In the genomic region with DNA sequence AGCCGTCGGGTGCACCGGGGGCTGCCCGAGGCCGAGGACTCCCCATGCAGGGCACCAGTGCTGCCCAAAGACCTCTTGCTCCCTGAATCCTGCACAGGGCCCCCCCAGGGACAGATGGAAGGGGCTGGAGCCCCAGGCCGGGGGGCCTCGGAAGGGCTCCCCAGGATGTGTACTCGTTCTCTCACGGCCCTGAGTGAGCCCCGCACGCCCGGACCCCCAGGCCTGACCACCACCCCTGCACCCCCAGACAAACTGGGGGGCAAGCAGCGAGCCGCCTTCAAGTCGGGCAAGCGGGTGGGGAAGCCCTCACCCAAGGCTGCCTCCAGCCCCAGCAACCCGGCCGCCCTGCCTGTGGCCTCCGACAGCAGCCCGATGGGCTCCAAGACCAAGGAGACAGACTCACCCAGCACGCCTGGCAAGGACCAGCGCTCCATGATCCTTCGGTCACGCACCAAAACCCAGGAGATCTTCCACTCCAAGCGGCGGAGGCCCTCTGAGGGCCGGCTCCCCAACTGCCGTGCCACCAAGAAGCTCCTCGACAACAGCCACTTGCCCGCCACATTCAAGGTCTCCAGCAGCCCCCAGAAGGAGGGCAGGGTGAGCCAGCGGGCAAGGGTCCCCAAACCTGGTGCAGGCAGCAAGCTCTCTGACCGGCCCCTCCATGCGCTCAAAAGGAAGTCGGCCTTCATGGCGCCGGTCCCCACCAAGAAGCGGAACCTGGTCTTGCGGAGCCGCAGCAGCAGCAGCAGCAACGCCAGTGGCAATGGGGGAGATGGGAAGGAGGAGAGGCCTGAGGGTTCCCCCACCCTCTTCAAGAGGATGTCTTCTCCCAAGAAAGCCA, we compare ENCODE assay signal across 25 cellular contexts. TPM values are rescaled to one million over a fixed set of nuclear protein-coding genes. Genes with fewer than 3 reads are reported as not detected.
DNase-seq lines count a peak whose midpoint lies in the region; ATAC-seq, FAIRE-seq and TF ChIP-seq lines count a peak whose summit lies in the region.
"Had no signal": no experiment of that assay in that cellular context is flagged by ENCODE, and none has a peak within 500 bp of the region (broad histone marks: within the 10 kb centered on the region; RNA-seq: fewer than 3 reads in every experiment).

No MANE protein-coding gene starts in this region.

- in situ Hi-C loops in HepG2 (cut with HindIII; ENCODE audit: extremely low pct_ligation_motif_present, low pct_unique_long_range_greater_than_20kb): no loop called here

- H3K4me3 ChIP-seq in HepG2 (replicated peaks in 1 of 3; ENCODE audit: insufficient read depth in 1 of 3, low read depth in 2 of 3, low read length in 3 of 3): no peak overlapping the region
- no peak overlapping the region for H3K4me3 ChIP-seq in right lobe of liver
- H3K4me3 ChIP-seq in dorsolateral prefrontal cortex: no peak overlapping the region
- H3K4me3 ChIP-seq: A549, GM12878, GM23248 had no signal

- no peaks in the 10 kb centered on the region for H3K27me3 ChIP-seq in HepG2 (ENCODE audit: control insufficient read depth in 1 of 2, insufficient read depth in 2 of 2, low read length in 2 of 2)
- H3K27me3 ChIP-seq in right lobe of liver: no peaks in the 10 kb centered on the region
- no peaks in the 10 kb centered on the region for H3K27me3 ChIP-seq in dorsolateral prefrontal cortex
- H3K27me3 ChIP-seq: BE2C had no signal

- H3K9me3 Mint-ChIP-seq in WTC11 (no peaks in the 10 kb centered on the region), progenitor cell of endocrine pancreas (ENCODE audit: low read depth) (no peaks in the 10 kb centered on the region)
- H3K9me3 Mint-ChIP-seq: CD4-positive, CD25-positive, alpha-beta regulatory T cell; CD8-positive, alpha-beta T cell had no signal

- H2AFZ ChIP-seq in HepG2 (ENCODE audit: low read length): no peak overlapping the region
- H2AFZ ChIP-seq: GM23248 had no signal

- WGBS in HepG2 (ENCODE audit: low lambda C conversion rate): 98% methylated on average over 7 of the region's 40 CpGs
- WGBS in right lobe of liver (ENCODE audit: insufficient coverage, low coverage, low lambda C conversion rate, missing lambda C conversion rate): 87% methylated on average over 4 of the region's 40 CpGs

- 0 out of 2 replicates have a peak, but pooled peaks cover 3% of the 10 kb centered on the region for H4K20me1 ChIP-seq in HepG2 (ENCODE audit: insufficient read depth, low read length)

- CTCF ChIA-PET in HepG2 (lab: Yijun Ruan, JAX; ENCODE audit: low intra/inter-chr PET ratio, low total read pairs): no interaction called here
- CTCF ChIA-PET in WTC11 (lab: Charles Lee): interaction anchor here (0.8 to 1.6 kb wide), 2 partner anchors 14 to 16 kb away, joined by 3 to 4 read pairs; no protein-coding TSS in a partner anchor

- FAIRE-seq in HepG2 (lab: Jason Lieb, UNC): no peak
- FAIRE-seq: A549, D721Med, G401.6, GM12878, GM19239, H1 had no signal

- no peak for DNase-seq in HepG2 (ENCODE audit: low spot score)
- no peak for DNase-seq in right lobe of liver
- DNase-seq in WTC11 (ENCODE audit: low spot score): no peak
- no peak for DNase-seq in dorsolateral prefrontal cortex
- DNase-seq in progenitor cell of endocrine pancreas (ENCODE audit: low spot score, unreplicated experiment): no peak
- no peak for DNase-seq in GM10266 (ENCODE audit: extremely low spot score)
- no peak for DNase-seq in midbrain (lab: John Stamatoyannopoulos, UW)
- no peak for DNase-seq in DMS 273 treated with DMSO at 0.1 percent for 48 hours (lab: John Stamatoyannopoulos, UW)
- DNase-seq: 8988T; ACHN; AML-193; BE2C; Caco-2; CD4-positive, CD25-positive, alpha-beta regulatory T cell; CD8-positive, alpha-beta T cell; DND-41; GM23248; HCEC 1CT had no signal

- POLR2A ChIA-PET in HepG2 (lab: Yijun Ruan, JAX) (no interaction called here), WTC11 (lab: Charles Lee) (interaction anchor here (0.6 kb wide), 1 partner anchor 466 kb away, joined by 4 read pairs; no protein-coding TSS in a partner anchor)

- intact Hi-C loops in HepG2 (cut with micrococcal nuclease; ENCODE audit: unreplicated experiment) (no loop called here), right lobe of liver (cut with DNase I) (no loop called here), dorsolateral prefrontal cortex (cut with DNase I) (no loop called here)

- TF ChIP-seq EP300 in HepG2 (IDR thresholded peaks at IDR 0.05; ENCODE audit: low read depth in 2 of 2, low read length in 2 of 2) (no peak), HepG2 (CRISPR knock-in tag; IDR thresholded peaks at IDR 0.05; ENCODE audit: borderline replicate concordance) (no peak)

- peaks cover 27% of the 10 kb centered on the region for H3K27me3 Mint-ChIP-seq in WTC11 (ENCODE audit: low read depth)
- no peaks in the 10 kb centered on the region for H3K27me3 Mint-ChIP-seq in progenitor cell of endocrine pancreas
- H3K27me3 Mint-ChIP-seq: CD4-positive, CD25-positive, alpha-beta regulatory T cell had no signal

- ATAC-seq in HepG2 (no peak), right lobe of liver (no peak), WTC11 (no peak)
- ATAC-seq: A549; CD8-positive, alpha-beta T cell; GM12878 had no signal

- TF ChIP-seq POLR2A in HepG2 (IDR thresholded peaks at IDR 0.05; ENCODE audit: insufficient read depth in 1 of 2, low read depth in 2 of 2, low read length in 2 of 2) (no peak), right lobe of liver (IDR thresholded peaks at IDR 0.05) (no peak)

- H3K9me3 ChIP-seq in HepG2 (ENCODE audit: low read length) (no peaks in the 10 kb centered on the region), right lobe of liver (no peaks in the 10 kb centered on the region)
- H3K9me3 ChIP-seq: A549, BE2C, Caco-2 had no signal

- no peak for TF ChIP-seq RAD21 in HepG2 (CRISPR knock-in tag; IDR thresholded peaks at IDR 0.05)

- no peak overlapping the region for H3K27ac ChIP-seq in HepG2 (ENCODE audit: extremely low read length, insufficient read depth, low read length)
- no peak overlapping the region for H3K27ac ChIP-seq in right lobe of liver
- H3K27ac ChIP-seq in dorsolateral prefrontal cortex: peak overlapping the region in 32 of 59 donors; percentile 5 to 96 (median 45)
- H3K27ac ChIP-seq: A549, C4-2B, GM23248 had no signal

- H3K4me3 Mint-ChIP-seq in WTC11 (no peak overlapping the region), progenitor cell of endocrine pancreas (ENCODE audit: low read depth) (no peak overlapping the region)
- H3K4me3 Mint-ChIP-seq: CD4-positive, CD25-positive, alpha-beta regulatory T cell; CD8-positive, alpha-beta T cell had no signal

- H3K4me1 ChIP-seq in HepG2 (ENCODE audit: insufficient read depth, low read length): no peaks in the 10 kb centered on the region
- H3K4me1 ChIP-seq in right lobe of liver: no peaks in the 10 kb centered on the region
- H3K4me1 ChIP-seq: A549, Caco-2 had no signal

- TF ChIP-seq CTCF in HepG2 (CRISPR knock-in tag; IDR thresholded peaks at IDR 0.05): no peak
- TF ChIP-seq CTCF in right lobe of liver (IDR thresholded peaks at IDR 0.05): no peak
- no peak for TF ChIP-seq CTCF in WTC11 (IDR thresholded peaks at IDR 0.05)
- TF ChIP-seq CTCF in dorsolateral prefrontal cortex (IDR thresholded peaks at IDR 0.05 in 54 of 56, conservative IDR thresholded peaks at IDR 0.05 in 2 of 56; ENCODE audit: low read depth in 1 of 56, partially characterized antibody in 56 of 56): no peak
- no peak for TF ChIP-seq CTCF in progenitor cell of endocrine pancreas (IDR thresholded peaks at IDR 0.05; ENCODE audit: unreplicated experiment)
- TF ChIP-seq CTCF in GM10266 (IDR thresholded peaks at IDR 0.05; ENCODE audit: control insufficient read depth, insufficient read depth, low read depth, missing control alignments): no peak

- H3K4me1 Mint-ChIP-seq in WTC11 (peaks cover 36% of the 10 kb centered on the region), progenitor cell of endocrine pancreas (ENCODE audit: low read depth) (peaks cover 17% of the 10 kb centered on the region)

- peaks cover 28 to 42% of the 10 kb centered on the region in 2 experiments; a peak in 4 of 5 replicates for H3K36me3 ChIP-seq in HepG2 (replicated peaks in 1 of 2; ENCODE audit: control insufficient read depth in 1 of 2, insufficient read depth in 2 of 2, low read length in 2 of 2)
- H3K36me3 ChIP-seq in right lobe of liver: peaks cover 0 to 6% (median 2%) of the 10 kb centered on the region in 4 donors

- H3K9ac ChIP-seq in HepG2 (ENCODE audit: insufficient read depth, low read depth, low read length): no peak overlapping the region
- H3K9ac ChIP-seq: GM23248 had no signal

- no peak overlapping the region for H3K4me2 ChIP-seq in HepG2 (ENCODE audit: low read depth, low read length)
- H3K4me2 ChIP-seq: A549 had no signal

- no peaks in the 10 kb centered on the region for H3K79me2 ChIP-seq in HepG2 (ENCODE audit: insufficient read depth, low read length)

- BruUV-seq in HepG2 (replicated peaks; lab: Mats Ljungman, UMichigan): no TSS peak

- no peaks in the 10 kb centered on the region for H3K36me3 Mint-ChIP-seq in WTC11
- peaks cover 11% of the 10 kb centered on the region for H3K36me3 Mint-ChIP-seq in progenitor cell of endocrine pancreas (ENCODE audit: insufficient read depth)
- H3K36me3 Mint-ChIP-seq: CD4-positive, CD25-positive, alpha-beta regulatory T cell had no signal

- H3K27ac Mint-ChIP-seq in WTC11 (no peak overlapping the region), progenitor cell of endocrine pancreas (peak overlapping the region; percentile 56)
- H3K27ac Mint-ChIP-seq: CD4-positive, CD25-positive, alpha-beta regulatory T cell; CD8-positive, alpha-beta T cell had no signal

RNA-seq across cellular contexts. Expression of a gene that starts 40.6 kb away (rescaled TPM):
- total RNA-seq in HepG2 (2016; rRNA removed; fragmentation: Illumina TruSeq; extraction: Trizol) (12.6 and 34.3 TPM in 2 replicates), right lobe of liver (100 to 1,000 TPM in 4 of 6 experiments, 10 to 100 TPM in 2; 63.8 to 246 (median 173) TPM), WTC11 (2021) (72.3 to 93.7 TPM (median 76.7 TPM) in 3 replicates), dorsolateral prefrontal cortex (100 to 1,000 TPM in 84 of 120 experiments, 10 to 100 TPM in 36; 57.2 to 359 (median 120) TPM), progenitor cell of endocrine pancreas (85.0 and 98.9 TPM in 2 replicates)
- 17.8 and 21.9 TPM in 2 replicates for total RNA-seq in HepG2 (2016; cell fraction: cytosol; rRNA removed; fragmentation: Illumina TruSeq; extraction: Trizol; ENCODE audit: low read depth)
- total RNA-seq in HepG2 (2016; cell fraction: insoluble cytoplasmic fraction; rRNA removed; fragmentation: Illumina TruSeq; extraction: Trizol): 11.7 and 40.3 TPM in 2 replicates
- 12.6 and 16.8 TPM in 2 replicates for total RNA-seq in HepG2 (2016; cell fraction: membrane; rRNA removed; fragmentation: Illumina TruSeq; extraction: Trizol)
- 53.2 and 57.7 TPM in 2 replicates for total RNA-seq in HepG2 (2016; cell fraction: nucleus; rRNA removed; fragmentation: Illumina TruSeq; extraction: Trizol)
- 38.0 and 57.5 TPM in 2 replicates for polyA plus RNA-seq in HepG2 (2011; rRNA removed)
- 16.6 and 23.2 TPM in 2 replicates for polyA plus RNA-seq in HepG2 (2011; cell fraction: cytosol; rRNA removed)
- 385 and 409 TPM in 2 replicates for polyA plus RNA-seq in HepG2 (2011; cell fraction: nucleus; rRNA removed)
- 60.2 and 60.8 TPM in 2 replicates for polyA plus RNA-seq in HepG2 (2012)
- 3.6 and 4.8 TPM in 2 replicates for polyA plus RNA-seq in HepG2 (2016; cell fraction: cytosol; fragmentation: Illumina TruSeq; extraction: Trizol; ENCODE audit: low read depth)
- polyA plus RNA-seq in HepG2 (2016; cell fraction: insoluble cytoplasmic fraction; fragmentation: Illumina TruSeq; extraction: Trizol; ENCODE audit: low read depth): 11.3 and 14.1 TPM in 2 replicates
- polyA plus RNA-seq in HepG2 (2016; cell fraction: membrane; fragmentation: Illumina TruSeq; extraction: Trizol; ENCODE audit: low read depth): 7.4 and 8.0 TPM in 2 replicates
- 156 and 162 TPM in 2 replicates for polyA plus RNA-seq in HepG2 (2016; cell fraction: nucleus; fragmentation: Illumina TruSeq; extraction: Trizol; ENCODE audit: insufficient read depth, low read depth)
- polyA minus RNA-seq in HepG2 (2011; rRNA and poly(A)+ RNA removed; ENCODE audit: low replicate concordance): 70.2 and 130 TPM in 2 replicates
- 35.3 and 56.1 TPM in 2 replicates for polyA minus RNA-seq in HepG2 (2011; cell fraction: cytosol; rRNA and poly(A)+ RNA removed)
- polyA minus RNA-seq in HepG2 (2011; cell fraction: nucleus; rRNA and poly(A)+ RNA removed): 93.2 and 119 TPM in 2 replicates

Comparison
In these comparisons a context has a peak if more than half of its experiments do, and no peak if none do; other contexts are left out.
1. H3K27ac ChIP-seq: peak in dorsolateral prefrontal cortex (32 of 59); none in HepG2 (single experiment) and right lobe of liver (0 of 3).